13 cellular contexts compared by ENCODE assay signal in genomic region chr15:69141833-69142232, GRCh38. TPM values are rescaled to one million over a fixed set of nuclear protein-coding genes. Genes with fewer than 3 reads are reported as not detected.
A peak's percentile ranks its signal among the peaks of the same experiment; 100 is the strongest.
DNase-seq lines count a peak whose midpoint lies in the region; ATAC-seq and TF ChIP-seq lines count a peak whose summit lies in the region.
"Had no signal": no experiment of that assay in that cellular context is flagged by ENCODE, and none has a peak within 500 bp of the region (broad histone marks: within the 10 kb centered on the region; RNA-seq: fewer than 3 reads in every experiment).

No MANE protein-coding gene starts in this region.

- H3K4me1 ChIP-seq in gastrocnemius medialis, result no peaks in the 10 kb centered on the region

- H3K9me3 ChIP-seq in gastrocnemius medialis, result no peaks in the 10 kb centered on the region
- H3K9me3 ChIP-seq: Caco-2 had no signal

- H3K27me3 ChIP-seq in dorsolateral prefrontal cortex (peaks cover 0 to 6% (median 0%) of the 10 kb centered on the region in 45 donors), gastrocnemius medialis (peaks cover 11 to 18% (median 14%) of the 10 kb centered on the region in 3 donors)

- intact Hi-C loops in dorsolateral prefrontal cortex (cut with DNase I) (loop anchor here in 1 of 2 donors (10.0 kb wide), 1 partner anchor 57 kb away; no protein-coding TSS in a partner anchor), left colon (cut with DNase I, micrococcal nuclease) (no loop called here), gastrocnemius medialis (cut with DNase I; ENCODE audit: low total_unique reads) (no loop called here), left ventricle myocardium superior (cut with micrococcal nuclease) (no loop called here)

- DNase-seq in SK-MEL-5 (ENCODE audit: low read depth, low spot score) (peak; percentile 53), dorsolateral prefrontal cortex (no peak), left colon (no peak), DMS79 treated with DMSO at 0.1 percent for 48 hours (lab: John Stamatoyannopoulos, UW) (no peak), gastrocnemius medialis (no peak), left ventricle myocardium superior (no peak)
- DNase-seq: Caco-2; CD8-positive, alpha-beta T cell; GF-D8; HCEC 1CT; HFFc6 had no signal

- TF ChIP-seq CTCF in dorsolateral prefrontal cortex (IDR thresholded peaks at IDR 0.05 in 54 of 56, conservative IDR thresholded peaks at IDR 0.05 in 2 of 56; ENCODE audit: low read depth in 1 of 56, partially characterized antibody in 56 of 56) (no peak), gastrocnemius medialis (IDR thresholded peaks at IDR 0.05 in 4 of 5, conservative IDR thresholded peaks at IDR 0.05 in 1 of 5) (no peak)

- in situ Hi-C loops in SK-MEL-5 (cut with HindIII; ENCODE audit: low pct_unique_long_range_greater_than_20kb, low sequenced_read_pairs), result no loop called here
- in situ Hi-C loops in gastrocnemius medialis (cut with MboI; ENCODE audit: low sequenced_read_pairs in 4 of 4), result no loop called here

- TF ChIP-seq POLR2A in gastrocnemius medialis (IDR thresholded peaks at IDR 0.05), result no peak

- ATAC-seq in left colon, result peak; percentile 25
- ATAC-seq in gastrocnemius medialis, result no peak
- ATAC-seq in GM19351 (IDR thresholded peaks at IDR 0.05; ENCODE audit: unreplicated experiment), result no peak
- no peak for ATAC-seq in left ventricle myocardium superior
- ATAC-seq: CD8-positive, alpha-beta T cell had no signal

- no peaks in the 10 kb centered on the region for H3K36me3 ChIP-seq in gastrocnemius medialis

- H3K4me3 ChIP-seq in dorsolateral prefrontal cortex, result no peak overlapping the region
- H3K4me3 ChIP-seq in gastrocnemius medialis, result no peak overlapping the region

- H3K27ac ChIP-seq in dorsolateral prefrontal cortex (peak overlapping the region in 30 of 59 donors; percentile 2 to 73 (median 38)), gastrocnemius medialis (no peak overlapping the region)
- H3K27ac ChIP-seq: HL-60 had no signal

RNA-seq across cellular contexts. Expression of gene GLCE, which starts 18.6 kb away (rescaled TPM):
- total RNA-seq in SK-MEL-5 (2014; rRNA removed; shearing (Covaris generic)), result 41.9 and 43.3 TPM in 2 replicates
- polyA plus RNA-seq in SK-MEL-5 (2015; cell fraction: cytosol; rRNA removed), result 27.2 and 33.7 TPM in 2 replicates
- 19.7 and 30.0 TPM in 2 replicates for polyA plus RNA-seq in SK-MEL-5 (2015; cell fraction: nucleus; rRNA removed)
- total RNA-seq in dorsolateral prefrontal cortex (10 to 100 TPM; 10.7 to 33.2 (median 23.6) TPM), left colon (10 to 100 TPM; 34.0 to 37.7 TPM), gastrocnemius medialis (1 to 10 TPM; 4.8 to 6.6 (median 5.6) TPM), left ventricle myocardium superior (8.4 TPM)

Comparison
In these comparisons a context has a peak if more than half of its experiments do, and no peak if none do; other contexts are left out.
1. H3K27ac ChIP-seq: peak in dorsolateral prefrontal cortex (30 of 59); none in gastrocnemius medialis (0 of 4).